Comparison of ENCODE assay signal across 1 cellular context in genomic region chr15:82306791-82307713, GRCh38.
TF ChIP-seq lines count a peak whose summit lies in the region.

No MANE protein-coding gene starts in this region.

TF ChIP-seq in A549, 52 proteins besides CTCF, POLR2A, EP300 and RAD21:
- TF ChIP-seq NFE2L2 (conservative IDR thresholded peaks at IDR 0.05; ENCODE audit: low read length): no peak
- TF ChIP-seq HOXB5 (CRISPR knock-in tag; IDR thresholded peaks at IDR 0.05): no peak
- TF ChIP-seq CHD4 (IDR thresholded peaks at IDR 0.05; ENCODE audit: borderline replicate concordance): no peak
- no peak for TF ChIP-seq FOXS1 (CRISPR knock-in tag; IDR thresholded peaks at IDR 0.05)
- TF ChIP-seq MAZ (IDR thresholded peaks at IDR 0.05; ENCODE audit: borderline replicate concordance, low read depth, low read length): no peak
- no peak for TF ChIP-seq ZC3H11A (IDR thresholded peaks at IDR 0.05)
- no peak for TF ChIP-seq ZNF302 (CRISPR knock-in tag; IDR thresholded peaks at IDR 0.05)
- no peak for TF ChIP-seq BCL3 (IDR thresholded peaks at IDR 0.05)
- TF ChIP-seq PHF8 (IDR thresholded peaks at IDR 0.05; ENCODE audit: borderline replicate concordance, low read depth): no peak
- TF ChIP-seq SMC3 (IDR thresholded peaks at IDR 0.05): no peak
- no peak for TF ChIP-seq EHF (CRISPR knock-in tag; IDR thresholded peaks at IDR 0.05)
- no peak for TF ChIP-seq BHLHE40 (IDR thresholded peaks at IDR 0.05; ENCODE audit: low read depth, low read length)
- no peak for TF ChIP-seq ZSCAN20 (CRISPR knock-in tag; IDR thresholded peaks at IDR 0.05)
- no peak for TF ChIP-seq E2F6 (IDR thresholded peaks at IDR 0.05; ENCODE audit: borderline replicate concordance, low read depth)
- no peak for TF ChIP-seq FOSL2 (IDR thresholded peaks at IDR 0.05)
- no peak for TF ChIP-seq FOSL2 (CRISPR knock-in tag; IDR thresholded peaks at IDR 0.05)
TF ChIP-seq in A549: peak in this region for 0.
